In genomic region chr3:18424213-18424861, GRCh38 we compare ENCODE assay signal across 8 cellular contexts.
DNase-seq lines count a peak whose midpoint lies in the region; ATAC-seq and TF ChIP-seq lines count a peak whose summit lies in the region.

No MANE protein-coding gene starts in this region.

- peak; percentile 1; the same call in 2 of the 3 replicates for ATAC-seq in SK-N-SH treated with all-trans-retinoic acid at 6 μM for 48 hours
- ATAC-seq in HG03135 (IDR thresholded peaks at IDR 0.05; ENCODE audit: unreplicated experiment): no peak
- ATAC-seq in HG02623 (IDR thresholded peaks at IDR 0.05; ENCODE audit: unreplicated experiment): no peak
- ATAC-seq in GM21619 (IDR thresholded peaks at IDR 0.05; ENCODE audit: unreplicated experiment): no peak

- peaks cover 16% of the 10 kb centered on the region for H3K36me3 Mint-ChIP-seq in nephron (ENCODE audit: low read depth)

- peak overlapping the region; percentile 63 to 89 (median 84) for H3K27ac Mint-ChIP-seq in nephron

- H3K9me3 Mint-ChIP-seq in nephron: no peaks in the 10 kb centered on the region

- peak overlapping the region; percentile 38 for H3K27ac ChIP-seq in epithelial cell of prostate

- peaks cover 21% of the 10 kb centered on the region for H3K27me3 Mint-ChIP-seq in nephron (ENCODE audit: low read depth)

- DNase-seq in NCI-H146 (lab: John Stamatoyannopoulos, UW) (peak; percentile 45), NCI-H146 treated with DMSO at 0.1 percent for 48 hours (lab: John Stamatoyannopoulos, UW; ENCODE audit: unreplicated experiment) (no peak), epithelial cell of prostate (ENCODE audit: low read depth, low spot score) (no peak)

- H3K4me1 Mint-ChIP-seq in nephron: peaks cover 37% of the 10 kb centered on the region

- no peak for TF ChIP-seq CTCF in nephron (IDR thresholded peaks at IDR 0.05; ENCODE audit: unreplicated experiment in 3 of 3)

- H3K4me3 Mint-ChIP-seq in nephron: peak overlapping the region; percentile 89 to 94 (median 90)

TF ChIP-seq in SK-N-SH treated with all-trans-retinoic acid at 6 μM for 48 hours, 23 proteins besides CTCF, POLR2A, EP300 and RAD21:
- TF ChIP-seq ISL1 (CRISPR knock-in tag; IDR thresholded peaks at IDR 0.05) (no peak), TOX (CRISPR knock-in tag; IDR thresholded peaks at IDR 0.05; ENCODE audit: borderline replicate concordance) (no peak), CREB5 (CRISPR knock-in tag; IDR thresholded peaks at IDR 0.05; ENCODE audit: low read depth) (no peak), ZNF565 (CRISPR knock-in tag; conservative IDR thresholded peaks at IDR 0.05; ENCODE audit: low read depth) (no peak), BACH2 (CRISPR knock-in tag; IDR thresholded peaks at IDR 0.05; ENCODE audit: borderline replicate concordance) (no peak), ESRRG (CRISPR knock-in tag; IDR thresholded peaks at IDR 0.05) (no peak), OSR1 (CRISPR knock-in tag; IDR thresholded peaks at IDR 0.05) (no peak)
- TF ChIP-seq, protein P1, sequence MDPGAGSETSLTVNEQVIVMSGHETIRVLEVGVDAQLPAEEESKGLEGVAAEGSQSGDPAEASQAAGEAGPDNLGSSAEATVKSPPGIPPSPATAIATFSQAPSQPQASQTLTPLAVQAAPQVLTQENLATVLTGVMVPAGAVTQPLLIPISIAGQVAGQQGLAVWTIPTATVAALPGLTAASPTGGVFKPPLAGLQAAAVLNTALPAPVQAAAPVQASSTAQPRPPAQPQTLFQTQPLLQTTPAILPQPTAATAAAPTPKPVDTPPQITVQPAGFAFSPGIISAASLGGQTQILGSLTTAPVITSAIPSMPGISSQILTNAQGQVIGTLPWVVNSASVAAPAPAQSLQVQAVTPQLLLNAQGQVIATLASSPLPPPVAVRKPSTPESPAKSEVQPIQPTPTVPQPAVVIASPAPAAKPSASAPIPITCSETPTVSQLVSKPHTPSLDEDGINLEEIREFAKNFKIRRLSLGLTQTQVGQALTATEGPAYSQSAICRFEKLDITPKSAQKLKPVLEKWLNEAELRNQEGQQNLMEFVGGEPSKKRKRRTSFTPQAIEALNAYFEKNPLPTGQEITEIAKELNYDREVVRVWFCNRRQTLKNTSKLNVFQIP (CRISPR knock-in tag; IDR thresholded peaks at IDR 0.05; ENCODE audit: borderline replicate concordance, low read depth): no peak
TF ChIP-seq in SK-N-SH treated with all-trans-retinoic acid at 6 μM for 48 hours: peak in this region for 0.
